In genomic region chr19:35257113-35257461, GRCh38 we compare ENCODE assay signal across 1 cellular context.
TF ChIP-seq lines count a peak whose summit lies in the region.

No MANE protein-coding gene starts in this region.

TF ChIP-seq in GM23338, 12 proteins besides CTCF, POLR2A, EP300 and RAD21 (continued from another document):
- TF ChIP-seq ZNF462 (CRISPR knock-in tag; IDR thresholded peaks at IDR 0.05): no peak
- TF ChIP-seq EZH2 (IDR thresholded peaks at IDR 0.05; ENCODE audit: low read depth, unreplicated experiment): no peak
- no peak for TF ChIP-seq STAT1 (IDR thresholded peaks at IDR 0.05; ENCODE audit: unreplicated experiment)
- no peak for TF ChIP-seq ETS1 (IDR thresholded peaks at IDR 0.05)
- no peak for TF ChIP-seq POLR2AphosphoS5 (IDR thresholded peaks at IDR 0.05; ENCODE audit: low read depth)
- TF ChIP-seq EZH2phosphoT487 (IDR thresholded peaks at IDR 0.05; ENCODE audit: unreplicated experiment): no peak
- TF ChIP-seq ZNF114 (CRISPR knock-in tag; IDR thresholded peaks at IDR 0.05): no peak
- no peak for TF ChIP-seq JUNB (IDR thresholded peaks at IDR 0.05; ENCODE audit: unreplicated experiment)
- TF ChIP-seq CREB1 (CRISPR knock-in tag; IDR thresholded peaks at IDR 0.05; ENCODE audit: low read depth): no peak
- no peak for TF ChIP-seq REST (IDR thresholded peaks at IDR 0.05; ENCODE audit: unreplicated experiment)
- no peak for TF ChIP-seq NANOG (IDR thresholded peaks at IDR 0.05; ENCODE audit: borderline replicate concordance)
